Comparison of ENCODE assay signal across 28 cellular contexts in genomic region chr11:115480611-115481010, GRCh38.
"Had no signal": no experiment of that assay in that cellular context is flagged by ENCODE, and none has a peak within 500 bp of the region (broad histone marks: within the 10 kb centered on the region; RNA-seq: fewer than 3 reads in every experiment).

No MANE protein-coding gene starts in this region.

- H3K27ac ChIP-seq: left lung, lower lobe of right lung, ovary, right atrium auricular region, right lobe of liver, skin epidermis, stomach, testis, thyroid gland, transverse colon, upper lobe of left lung, vagina had no signal

- H3K4me1 Mint-ChIP-seq: immature natural killer cell; mesothelial cell of epicardium; naive B cell; natural killer cell; stimulated activated naive B cell treated with anti-CD40 and anti-IgM and Interleukin-4, amounts not matched to agents 10 μg/mL and 1 μg/mL and 100 μg/mL, for 72 hours had no signal

- ATAC-seq: left colon; left lung; lower lobe of right lung; natural killer cell; right lobe of liver; stimulated activated naive B cell treated with anti-CD40 and anti-IgM and Interleukin-4, amounts not matched to agents 10 μg/mL and 1 μg/mL and 100 μg/mL, for 72 hours; stimulated activated naive CD8-positive, alpha-beta T cell treated with anti-CD3 and anti-CD28 coated beads, Interleukin-15, Interleukin-2, amounts not matched to agents 100 U/mL and 50 U/mL, for 24 hours had no signal

- H3K27me3 ChIP-seq: left lung, ovary, right atrium auricular region, right lobe of liver, stomach, testis, thyroid gland, transverse colon, upper lobe of left lung, vagina had no signal

- H3K27ac Mint-ChIP-seq: immature natural killer cell; mesothelial cell of epicardium; naive B cell; natural killer cell; progenitor cell of endocrine pancreas; stimulated activated naive B cell treated with anti-CD40 and anti-IgM and Interleukin-4, amounts not matched to agents 10 μg/mL and 1 μg/mL and 100 μg/mL, for 72 hours had no signal

- H3K4me3 Mint-ChIP-seq: immature natural killer cell; mesothelial cell of epicardium; natural killer cell; stimulated activated naive B cell treated with anti-CD40 and anti-IgM and Interleukin-4, amounts not matched to agents 10 μg/mL and 1 μg/mL and 100 μg/mL, for 72 hours had no signal

- DNase-seq: hypothalamus; immature natural killer cell; kidney; left colon; left lung; lower lobe of right lung; mammary epithelial cell; mesenchymal stem cell; naive B cell; natural killer cell; ovary; right lobe of liver; stimulated activated CD4-positive, alpha-beta T cell treated with anti-CD3 and anti-CD28 coated beads, Interleukin-12 subunit alpha, Interleukin-12 subunit beta, amount 100 ng/mL, for 4 hours; stimulated activated CD4-positive, alpha-beta T cell treated with anti-CD3 and anti-CD28 coated beads, Interleukin-15, amount 100 ng/mL, for 24 hours; stimulated activated CD4-positive, alpha-beta T cell treated with anti-CD3 and anti-CD28 coated beads, Interleukin-2, amount 100 ng/mL, for 24 hours; stimulated activated CD4-positive, alpha-beta T cell treated with anti-CD3 and anti-CD28 coated beads, Interleukin-4, amount 100 ng/mL, for 1 hour; stimulated activated naive B cell treated with anti-CD40 and anti-IgM and Interleukin-4, amounts not matched to agents 10 μg/mL and 1 μg/mL and 100 μg/mL, for 72 hours; stimulated activated naive CD8-positive, alpha-beta T cell treated with anti-CD3 and anti-CD28 coated beads, Interleukin-15, Interleukin-2, amounts not matched to agents 100 U/mL and 50 U/mL, for 24 hours; stomach; testis; thyroid gland; transverse colon; upper lobe of left lung had no signal

- H3K36me3 ChIP-seq: left lung, lower lobe of right lung, ovary, right atrium auricular region, right lobe of liver, stomach, thyroid gland, transverse colon, upper lobe of left lung, vagina had no signal

- H3K4me3 ChIP-seq: left lung, lower lobe of right lung, ovary, right atrium auricular region, right lobe of liver, skin epidermis, stomach, testis, thyroid gland, transverse colon, upper lobe of left lung, vagina had no signal

- H3K9me3 ChIP-seq: left lung, lower lobe of right lung, ovary, right atrium auricular region, right lobe of liver, stomach, testis, thyroid gland, transverse colon, upper lobe of left lung, vagina had no signal

- H3K4me1 ChIP-seq: left lung, lower lobe of right lung, right atrium auricular region, stomach, testis, thyroid gland, transverse colon, upper lobe of left lung, vagina had no signal

- H3K36me3 Mint-ChIP-seq: naive B cell; natural killer cell; stimulated activated naive B cell treated with anti-CD40 and anti-IgM and Interleukin-4, amounts not matched to agents 10 μg/mL and 1 μg/mL and 100 μg/mL, for 72 hours had no signal
